In genomic region chr21:44549525-44550211, GRCh38 we compare ENCODE assay signal across 21 cellular contexts. TPM values are rescaled to one million over a fixed set of nuclear protein-coding genes. Genes with fewer than 3 reads are reported as not detected.
A peak's percentile ranks its signal among the peaks of the same experiment; 100 is the strongest.
DNase-seq lines count a peak whose midpoint lies in the region; ATAC-seq and TF ChIP-seq lines count a peak whose summit lies in the region.
"Had no signal": no experiment of that assay in that cellular context is flagged by ENCODE, and none has a peak within 500 bp of the region (broad histone marks: within the 10 kb centered on the region; RNA-seq: fewer than 3 reads in every experiment).

No MANE protein-coding gene starts in this region.

- H3K4me1 Mint-ChIP-seq in activated naive CD4-positive, alpha-beta T cell treated with anti-CD3 and anti-CD28 coated beads, Interleukin-2, amount 50 U/mL, for 24 hours: peaks cover 36% of the 10 kb centered on the region

- H3K79me2 ChIP-seq in Karpas-422 (ENCODE audit: low read length): no peaks in the 10 kb centered on the region

- H3K9me3 ChIP-seq in upper lobe of right lung: no peaks in the 10 kb centered on the region
- H3K9me3 ChIP-seq in Karpas-422 (ENCODE audit: low read length): no peaks in the 10 kb centered on the region; the same call in 1 of the 2 replicates

- peaks cover 21% of the 10 kb centered on the region for H3K36me3 Mint-ChIP-seq in activated naive CD4-positive, alpha-beta T cell treated with anti-CD3 and anti-CD28 coated beads, Interleukin-2, amount 50 U/mL, for 24 hours

- no peak overlapping the region for H3K27ac ChIP-seq in upper lobe of right lung
- no peak overlapping the region for H3K27ac ChIP-seq in Karpas-422 (ENCODE audit: low read length)
- H3K27ac ChIP-seq: ascending aorta, tibial nerve had no signal

- H3K4me3 ChIP-seq in upper lobe of right lung: no peak overlapping the region
- no peak overlapping the region for H3K4me3 ChIP-seq in Karpas-422 (ENCODE audit: low read length)
- H3K4me3 ChIP-seq: ascending aorta, tibial nerve had no signal

- no peak for DNase-seq in activated naive CD4-positive, alpha-beta T cell treated with Interleukin-2 at 50 U/mL for 16 hours
- DNase-seq in myocyte (ENCODE audit: low read depth) (peak; percentile 2), upper lobe of right lung (peak; percentile 41), posterior vena cava (ENCODE audit: low spot score) (no peak), Karpas-422 (no peak)
- DNase-seq: activated CD4-positive, alpha-beta T cell treated with anti-CD3 and anti-CD28 coated beads, Interleukin-2, amount 50 U/mL, for 4 hours; activated effector memory CD4-positive, alpha-beta T cell treated with Interleukin-2 at 50 U/mL for 16 hours; dermis blood vessel endothelial cell; immature natural killer cell; IMR-90; NCI-H1092 treated with DMSO at 0.1 percent for 48 hours; NCI-H226; SIG-M5; T1000 had no signal

- TF ChIP-seq CTCF in upper lobe of right lung (IDR thresholded peaks at IDR 0.05): no peak

- H3K4me1 ChIP-seq in upper lobe of right lung (no peaks in the 10 kb centered on the region), Karpas-422 (ENCODE audit: low read length) (no peaks in the 10 kb centered on the region)
- H3K4me1 ChIP-seq: ascending aorta, tibial nerve had no signal

- no peaks in the 10 kb centered on the region for H4K20me1 ChIP-seq in Karpas-422 (ENCODE audit: insufficient read depth, low read depth, low read length)

- no peak overlapping the region for H2AFZ ChIP-seq in Karpas-422 (ENCODE audit: low read length)

- no peak overlapping the region for H3K4me3 Mint-ChIP-seq in activated naive CD4-positive, alpha-beta T cell treated with anti-CD3 and anti-CD28 coated beads, Interleukin-2, amount 50 U/mL, for 24 hours
- H3K4me3 Mint-ChIP-seq: CD8-positive, alpha-beta T cell; immature natural killer cell had no signal

- intact Hi-C loops in upper lobe of right lung (cut with DNase I): no loop called here
- intact Hi-C loops in posterior vena cava (cut with DNase I): no loop called here

- ATAC-seq in esophagus mucosa (peak; percentile 38), upper lobe of right lung (peak; percentile 36), GM19395 (IDR thresholded peaks at IDR 0.05; ENCODE audit: unreplicated experiment) (no peak)
- ATAC-seq: CD8-positive, alpha-beta T cell had no signal

- no peaks in the 10 kb centered on the region for H3K9me2 ChIP-seq in Karpas-422 (replicated peaks; ENCODE audit: insufficient read depth, low read length)

- H3K27me3 ChIP-seq in upper lobe of right lung (peaks cover 13% of the 10 kb centered on the region), Karpas-422 (ENCODE audit: low read length) (no peaks in the 10 kb centered on the region; the same call in 1 of the 2 replicates)
- H3K27me3 ChIP-seq: ascending aorta had no signal

- peak overlapping the region; percentile 53 for H3K27ac Mint-ChIP-seq in activated naive CD4-positive, alpha-beta T cell treated with anti-CD3 and anti-CD28 coated beads, Interleukin-2, amount 50 U/mL, for 24 hours

- no peak overlapping the region for H3K9ac ChIP-seq in Karpas-422 (ENCODE audit: low read length)

- no peaks in the 10 kb centered on the region for H3K27me3 Mint-ChIP-seq in activated naive CD4-positive, alpha-beta T cell treated with anti-CD3 and anti-CD28 coated beads, Interleukin-2, amount 50 U/mL, for 24 hours

- peaks cover 28% of the 10 kb centered on the region for H3K9me3 Mint-ChIP-seq in activated naive CD4-positive, alpha-beta T cell treated with anti-CD3 and anti-CD28 coated beads, Interleukin-2, amount 50 U/mL, for 24 hours

- no peak overlapping the region for H3K4me2 ChIP-seq in Karpas-422 (ENCODE audit: low read depth, low read length, poor library complexity, severe bottlenecking)

- H3K36me3 ChIP-seq in upper lobe of right lung (no peaks in the 10 kb centered on the region), Karpas-422 (ENCODE audit: insufficient read depth, low read length) (no peaks in the 10 kb centered on the region)
- H3K36me3 ChIP-seq: ascending aorta, tibial nerve had no signal

RNA-seq across cellular contexts. Expression of gene KRTAP10-2, which starts 1.6 kb away (rescaled TPM):
- total RNA-seq in esophagus mucosa: not detected
- total RNA-seq in myocyte: not detected in 2 replicates
- polyA plus RNA-seq in myocyte (2012): not detected
- total RNA-seq in upper lobe of right lung: not detected
- total RNA-seq in posterior vena cava: not detected
- not detected in 2 replicates for total RNA-seq in Karpas-422 (2014; rRNA removed; shearing (Covaris generic); ENCODE audit: low replicate concordance)
- total RNA-seq: ascending aorta; CD8-positive, alpha-beta T cell; dermis blood vessel endothelial cell; IMR-90; mononuclear cell; tibial nerve had no signal
- polyA plus RNA-seq: immature natural killer cell, IMR-90 had no signal

RNA-seq across cellular contexts. Expression of gene KRTAP10-3, which starts 8.9 kb away (rescaled TPM):
- not detected for total RNA-seq in esophagus mucosa
- total RNA-seq in myocyte: not detected in 2 replicates
- not detected for polyA plus RNA-seq in myocyte (2012)
- not detected for total RNA-seq in upper lobe of right lung
- total RNA-seq in posterior vena cava: not detected
- total RNA-seq in Karpas-422 (2014; rRNA removed; shearing (Covaris generic); ENCODE audit: low replicate concordance): not detected in 2 replicates
- total RNA-seq: ascending aorta; CD8-positive, alpha-beta T cell; dermis blood vessel endothelial cell; IMR-90; mononuclear cell; tibial nerve had no signal
- polyA plus RNA-seq: immature natural killer cell, IMR-90 had no signal

RNA-seq across cellular contexts. Expression of gene KRTAP10-1, which starts 9.7 kb away (rescaled TPM):
- total RNA-seq in esophagus mucosa: not detected
- not detected in 2 replicates for total RNA-seq in myocyte
- polyA plus RNA-seq in myocyte (2012): not detected
- not detected for total RNA-seq in upper lobe of right lung
- total RNA-seq in posterior vena cava: not detected
- not detected in 2 replicates for total RNA-seq in Karpas-422 (2014; rRNA removed; shearing (Covaris generic); ENCODE audit: low replicate concordance)
- total RNA-seq: ascending aorta; CD8-positive, alpha-beta T cell; dermis blood vessel endothelial cell; IMR-90; mononuclear cell; tibial nerve had no signal
- polyA plus RNA-seq: immature natural killer cell, IMR-90 had no signal

RNA-seq across cellular contexts. Expression of gene KRTAP10-4, which starts 23.9 kb away (rescaled TPM):
- not detected for total RNA-seq in esophagus mucosa
- not detected in 2 replicates for total RNA-seq in myocyte
- polyA plus RNA-seq in myocyte (2012): not detected
- not detected for total RNA-seq in upper lobe of right lung
- total RNA-seq in posterior vena cava: not detected
- total RNA-seq in Karpas-422 (2014; rRNA removed; shearing (Covaris generic); ENCODE audit: low replicate concordance): not detected in 2 replicates
- total RNA-seq: ascending aorta; CD8-positive, alpha-beta T cell; dermis blood vessel endothelial cell; IMR-90; mononuclear cell; tibial nerve had no signal
- polyA plus RNA-seq: immature natural killer cell, IMR-90 had no signal

RNA-seq across cellular contexts. Expression of gene KRTAP10-5, which starts 30.7 kb away (rescaled TPM):
- not detected for total RNA-seq in esophagus mucosa
- total RNA-seq in myocyte: not detected in 2 replicates
- not detected for polyA plus RNA-seq in myocyte (2012)
- total RNA-seq in upper lobe of right lung: not detected
- total RNA-seq in posterior vena cava: not detected
- not detected in 2 replicates for total RNA-seq in Karpas-422 (2014; rRNA removed; shearing (Covaris generic); ENCODE audit: low replicate concordance)
- total RNA-seq: ascending aorta; CD8-positive, alpha-beta T cell; dermis blood vessel endothelial cell; IMR-90; mononuclear cell; tibial nerve had no signal
- polyA plus RNA-seq: immature natural killer cell, IMR-90 had no signal

Comparison
In these comparisons a context has a peak if more than half of its experiments do, and no peak if none do; other contexts are left out.
1. DNase-seq: peak in myocyte (single experiment) and upper lobe of right lung (single experiment); none in activated naive CD4-positive, alpha-beta T cell treated with Interleukin-2 at 50 U/mL for 16 hours (single experiment), posterior vena cava (single experiment) and Karpas-422 (single experiment).